ENCODE assay signal across 14 cellular contexts in the genomic region with DNA sequence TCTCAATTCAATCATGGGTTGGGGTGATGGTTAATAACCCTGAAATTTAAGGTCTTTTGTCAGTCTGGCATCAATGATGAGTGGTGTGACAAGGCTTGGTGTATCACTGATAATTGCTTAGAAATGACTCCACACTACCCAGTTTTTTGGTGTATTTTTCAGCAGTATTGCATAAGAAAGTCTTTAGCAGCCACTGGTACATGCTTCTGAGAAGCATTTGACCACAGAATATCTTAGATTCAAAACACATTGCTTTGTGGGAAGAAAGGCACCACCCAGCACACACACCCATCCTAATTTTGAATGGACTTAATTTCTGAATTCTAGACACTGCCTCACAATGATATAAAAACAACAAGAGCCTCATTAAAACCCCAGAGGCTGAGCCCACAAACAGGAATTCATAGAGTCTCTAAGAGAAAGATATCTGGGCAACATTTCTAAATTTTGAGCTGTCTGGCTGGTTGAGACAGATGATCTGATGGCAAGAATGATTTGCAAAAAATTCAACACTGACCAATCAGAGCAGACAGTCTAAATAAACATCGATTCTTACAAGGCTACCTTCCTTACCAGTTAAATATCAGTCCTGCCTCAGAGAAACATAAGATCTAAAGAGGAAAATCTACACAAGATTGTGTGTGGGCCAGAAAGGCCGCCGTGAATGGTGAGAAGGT.
A peak's percentile ranks its signal among the peaks of the same experiment; 100 is the strongest.
DNase-seq lines count a peak whose midpoint lies in the region; ATAC-seq and TF ChIP-seq lines count a peak whose summit lies in the region.
"Had no signal": no experiment of that assay in that cellular context is flagged by ENCODE, and none has a peak within 500 bp of the region (broad histone marks: within the 10 kb centered on the region; RNA-seq: fewer than 3 reads in every experiment).

No MANE protein-coding gene starts in this region.

- H3K9me3 ChIP-seq in left ventricle myocardium inferior (replicated peaks) (no peaks in the 10 kb centered on the region), adipocyte (ENCODE audit: control insufficient read depth, low read length) (no peaks in the 10 kb centered on the region), SJCRH30 (replicated peaks) (0 out of 2 replicates have a peak, but pooled peaks cover 2% of the 10 kb centered on the region), WERI-Rb-1 (ENCODE audit: severe bottlenecking) (no peaks in the 10 kb centered on the region)

- no peaks in the 10 kb centered on the region for H3K36me3 ChIP-seq in left ventricle myocardium inferior
- no peaks in the 10 kb centered on the region for H3K36me3 ChIP-seq in adipocyte (ENCODE audit: control insufficient read depth, insufficient read depth, low read length, severe bottlenecking)
- H3K36me3 ChIP-seq in SJCRH30 = no peaks in the 10 kb centered on the region
- no peaks in the 10 kb centered on the region for H3K36me3 ChIP-seq in WERI-Rb-1

- no peak overlapping the region for H3K4me3 ChIP-seq in left ventricle myocardium inferior
- H3K4me3 ChIP-seq in adipocyte (ENCODE audit: low read length) = no peak overlapping the region
- no peak overlapping the region for H3K4me3 ChIP-seq in foreskin fibroblast (ENCODE audit: low read depth in 1 of 2, low read length in 2 of 2)
- no peak overlapping the region for H3K4me3 ChIP-seq in SJCRH30
- no peak overlapping the region for H3K4me3 ChIP-seq in WERI-Rb-1 (ENCODE audit: low read depth, low read length)

- H3K4me1 ChIP-seq in left ventricle myocardium inferior = peaks cover 11% of the 10 kb centered on the region
- H3K4me1 ChIP-seq in adipocyte (ENCODE audit: control insufficient read depth, insufficient read depth, low read length) = peaks cover 40% of the 10 kb centered on the region
- no peaks in the 10 kb centered on the region for H3K4me1 ChIP-seq in SJCRH30

- TF ChIP-seq CTCF in left ventricle myocardium inferior (IDR thresholded peaks at IDR 0.05; ENCODE audit: borderline replicate concordance) (no peak), foreskin fibroblast (IDR thresholded peaks at IDR 0.05; ENCODE audit: low read depth, low read length) (no peak), WERI-Rb-1 (IDR thresholded peaks at IDR 0.05; ENCODE audit: low read depth, low read length) (no peak)

- H3K27me3 ChIP-seq in left ventricle myocardium inferior (ENCODE audit: low read depth) = no peaks in the 10 kb centered on the region
- H3K27me3 ChIP-seq in adipocyte (replicated peaks; ENCODE audit: control insufficient read depth, insufficient read depth, low read length) = no peaks in the 10 kb centered on the region
- peaks cover 3% of the 10 kb centered on the region; the same call in 1 of the 2 replicates for H3K27me3 ChIP-seq in SJCRH30
- no peaks in the 10 kb centered on the region for H3K27me3 ChIP-seq in WERI-Rb-1 (ENCODE audit: insufficient read depth, low read depth, severe bottlenecking)

- peak overlapping the region; percentile 58 for H3K9ac ChIP-seq in adipocyte (ENCODE audit: low read length)

- DNase-seq in left cardiac atrium (no peak), left ventricle myocardium inferior (no peak), adipocyte (ENCODE audit: low read depth) (peak; percentile 87), foreskin fibroblast (peak; percentile 57 to 83), SJCRH30 (no peak), WERI-Rb-1 (no peak)
- DNase-seq: activated CD4-positive, alpha-beta T cell treated with anti-CD3 and anti-CD28 coated beads, Interleukin-2, amount 50 U/mL, for 4 hours; activated naive CD4-positive, alpha-beta T cell treated with anti-CD3 and anti-CD28 coated beads, Interleukin-2, amount 50 U/mL, for 16 hours; C1 segment of cervical spinal cord; dermis blood vessel endothelial cell; glutamatergic neuron had no signal

- no peak overlapping the region for H3K27ac ChIP-seq in left ventricle myocardium inferior (replicated peaks)
- H3K27ac ChIP-seq in SJCRH30 = no peak overlapping the region
- no peak overlapping the region for H3K27ac ChIP-seq in WERI-Rb-1

- peak; percentile 62 to 70 for ATAC-seq in left cardiac atrium
- no peak for ATAC-seq in GM18867 (IDR thresholded peaks at IDR 0.05; ENCODE audit: unreplicated experiment)
- no peak for ATAC-seq in GM18511 (IDR thresholded peaks at IDR 0.05; ENCODE audit: unreplicated experiment)
- ATAC-seq: left lobe of liver had no signal

- intact Hi-C loops in left cardiac atrium (cut with DNase I) (no loop called here), left ventricle myocardium inferior (cut with micrococcal nuclease) (no loop called here)

Comparison
In these comparisons a context has a peak if more than half of its experiments do, and no peak if none do; other contexts are left out.
1. ATAC-seq: peak in left cardiac atrium (2 of 2); none in GM18867 (single experiment) and GM18511 (single experiment).
2. DNase-seq: peak in adipocyte (single experiment) and foreskin fibroblast (2 of 2); none in left cardiac atrium (single experiment), left ventricle myocardium inferior (single experiment), SJCRH30 (0 of 2) and WERI-Rb-1 (single experiment).